ENCODE assay signal across 22 cellular contexts in genomic region chr11:132475046-132475445, GRCh38.
"Had no signal": no experiment of that assay in that cellular context is flagged by ENCODE, and none has a peak within 500 bp of the region (broad histone marks: within the 10 kb centered on the region; RNA-seq: fewer than 3 reads in every experiment).

No MANE protein-coding gene starts in this region.

- DNase-seq: activated CD4-positive, alpha-beta T cell treated with anti-CD3 and anti-CD28 coated beads for 4 hours; activated CD4-positive, alpha-beta T cell treated with anti-CD3 and anti-CD28 coated beads, Interleukin-2, amount 50 U/mL, for 4 hours; activated CD4-positive, CD25-positive, alpha-beta regulatory T cell; activated effector memory CD4-positive, alpha-beta T cell treated with Interleukin-2 at 50 U/mL for 16 hours; activated naive CD4-positive, alpha-beta T cell treated with Interleukin-2 at 50 U/mL for 16 hours; adrenal gland; aorta; cortex of kidney; head of caudate nucleus; hippocampal formation; midbrain; naive thymus-derived CD4-positive, alpha-beta T cell; occipital lobe; psoas muscle; stimulated activated CD4-positive, alpha-beta T cell treated with anti-CD3 and anti-CD28 coated beads, Interleukin-15, amount 100 ng/mL, for 24 hours; stimulated activated CD4-positive, alpha-beta T cell treated with anti-CD3 and anti-CD28 coated beads, Interleukin-2, amount 100 ng/mL, for 24 hours; stimulated activated naive CD4-positive, alpha-beta T cell; tibial artery; upper lobe of right lung had no signal

- H3K4me1 Mint-ChIP-seq: memory B cell had no signal

- H3K36me3 Mint-ChIP-seq: activated naive CD8-positive, alpha-beta T cell; memory B cell; neural progenitor cell had no signal

- ATAC-seq: naive thymus-derived CD4-positive, alpha-beta T cell; psoas muscle; upper lobe of right lung had no signal

- H3K27me3 Mint-ChIP-seq: activated naive CD8-positive, alpha-beta T cell; memory B cell had no signal

- H3K27ac Mint-ChIP-seq: activated naive CD8-positive, alpha-beta T cell; memory B cell; naive thymus-derived CD4-positive, alpha-beta T cell; neural progenitor cell had no signal

- H3K4me3 Mint-ChIP-seq: activated naive CD8-positive, alpha-beta T cell; memory B cell; naive thymus-derived CD4-positive, alpha-beta T cell; neural progenitor cell had no signal
